In the genomic region with DNA sequence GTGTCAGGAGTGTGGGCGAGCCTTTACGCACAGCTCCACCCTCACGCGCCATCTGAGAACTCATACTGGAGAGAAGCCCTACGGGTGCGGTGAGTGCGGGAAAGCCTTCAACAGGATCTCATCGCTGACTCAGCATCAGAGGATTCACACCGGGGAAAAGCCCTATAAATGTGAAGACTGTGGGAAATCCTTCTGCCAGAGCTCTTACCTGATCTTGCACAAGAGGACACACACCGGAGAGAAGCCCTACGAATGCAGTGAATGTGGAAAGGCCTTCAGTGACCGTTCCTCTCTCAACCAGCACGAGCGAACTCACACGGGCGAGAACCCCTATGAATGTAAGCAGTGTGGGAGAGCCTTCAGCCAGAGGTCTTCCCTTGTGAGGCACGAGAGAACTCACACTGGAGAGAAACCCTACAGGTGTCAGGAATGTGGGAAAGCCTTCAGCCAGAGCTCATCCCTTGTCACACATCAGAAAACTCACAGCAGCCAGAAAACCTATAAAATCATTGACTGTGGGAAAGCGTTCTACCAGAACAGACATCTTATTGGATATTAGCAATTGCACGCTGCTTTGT, we compare ENCODE assay signal across 2 cellular contexts.
TF ChIP-seq lines count a peak whose summit lies in the region.

No MANE protein-coding gene starts in this region.

TF ChIP-seq in Ishikawa, 13 proteins besides CTCF, POLR2A, EP300 and RAD21 (continued from another document):
- TF ChIP-seq CREB1 (IDR thresholded peaks at IDR 0.05; ENCODE audit: low read depth) (no peak), ZBTB7A (IDR thresholded peaks at IDR 0.05; ENCODE audit: low read depth) (no peak), CEBPB (IDR thresholded peaks at IDR 0.05) (no peak)
- TF ChIP-seq, protein P1, sequence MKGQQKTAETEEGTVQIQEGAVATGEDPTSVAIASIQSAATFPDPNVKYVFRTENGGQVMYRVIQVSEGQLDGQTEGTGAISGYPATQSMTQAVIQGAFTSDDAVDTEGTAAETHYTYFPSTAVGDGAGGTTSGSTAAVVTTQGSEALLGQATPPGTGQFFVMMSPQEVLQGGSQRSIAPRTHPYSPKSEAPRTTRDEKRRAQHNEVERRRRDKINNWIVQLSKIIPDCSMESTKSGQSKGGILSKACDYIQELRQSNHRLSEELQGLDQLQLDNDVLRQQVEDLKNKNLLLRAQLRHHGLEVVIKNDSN (IDR thresholded peaks at IDR 0.05), result 0 out of 2 replicates have a peak, but pooled peaks have one; percentile 16
- TF ChIP-seq, protein P2, sequence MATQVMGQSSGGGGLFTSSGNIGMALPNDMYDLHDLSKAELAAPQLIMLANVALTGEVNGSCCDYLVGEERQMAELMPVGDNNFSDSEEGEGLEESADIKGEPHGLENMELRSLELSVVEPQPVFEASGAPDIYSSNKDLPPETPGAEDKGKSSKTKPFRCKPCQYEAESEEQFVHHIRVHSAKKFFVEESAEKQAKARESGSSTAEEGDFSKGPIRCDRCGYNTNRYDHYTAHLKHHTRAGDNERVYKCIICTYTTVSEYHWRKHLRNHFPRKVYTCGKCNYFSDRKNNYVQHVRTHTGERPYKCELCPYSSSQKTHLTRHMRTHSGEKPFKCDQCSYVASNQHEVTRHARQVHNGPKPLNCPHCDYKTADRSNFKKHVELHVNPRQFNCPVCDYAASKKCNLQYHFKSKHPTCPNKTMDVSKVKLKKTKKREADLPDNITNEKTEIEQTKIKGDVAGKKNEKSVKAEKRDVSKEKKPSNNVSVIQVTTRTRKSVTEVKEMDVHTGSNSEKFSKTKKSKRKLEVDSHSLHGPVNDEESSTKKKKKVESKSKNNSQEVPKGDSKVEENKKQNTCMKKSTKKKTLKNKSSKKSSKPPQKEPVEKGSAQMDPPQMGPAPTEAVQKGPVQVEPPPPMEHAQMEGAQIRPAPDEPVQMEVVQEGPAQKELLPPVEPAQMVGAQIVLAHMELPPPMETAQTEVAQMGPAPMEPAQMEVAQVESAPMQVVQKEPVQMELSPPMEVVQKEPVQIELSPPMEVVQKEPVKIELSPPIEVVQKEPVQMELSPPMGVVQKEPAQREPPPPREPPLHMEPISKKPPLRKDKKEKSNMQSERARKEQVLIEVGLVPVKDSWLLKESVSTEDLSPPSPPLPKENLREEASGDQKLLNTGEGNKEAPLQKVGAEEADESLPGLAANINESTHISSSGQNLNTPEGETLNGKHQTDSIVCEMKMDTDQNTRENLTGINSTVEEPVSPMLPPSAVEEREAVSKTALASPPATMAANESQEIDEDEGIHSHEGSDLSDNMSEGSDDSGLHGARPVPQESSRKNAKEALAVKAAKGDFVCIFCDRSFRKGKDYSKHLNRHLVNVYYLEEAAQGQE (IDR thresholded peaks at IDR 0.05; ENCODE audit: low read depth), result no peak

TF ChIP-seq in SK-N-SH, 30 proteins besides CTCF, POLR2A, EP300 and RAD21 (continued from another document):
- TF ChIP-seq, protein P2 (IDR thresholded peaks at IDR 0.05; ENCODE audit: low read depth, low read length), result no peak
- TF ChIP-seq ELF1 (IDR thresholded peaks at IDR 0.05) (no peak), POLR2AphosphoS5 (IDR thresholded peaks at IDR 0.05; ENCODE audit: low read depth, low read length) (no peak), EZH2phosphoT487 (IDR thresholded peaks at IDR 0.05; ENCODE audit: borderline replicate concordance, low read depth) (no peak), RCOR1 (IDR thresholded peaks at IDR 0.05; ENCODE audit: low read length) (no peak), FOXJ3 (CRISPR knock-in tag; IDR thresholded peaks at IDR 0.05) (no peak), RFX5 (IDR thresholded peaks at IDR 0.05; ENCODE audit: low read length) (no peak), GABPA (IDR thresholded peaks at IDR 0.05; ENCODE audit: low read depth) (no peak), FOSL2 (IDR thresholded peaks at IDR 0.05; ENCODE audit: borderline replicate concordance, low read depth) (no peak), NRF1 (IDR thresholded peaks at IDR 0.05; ENCODE audit: low read depth, low read length) (no peak), GATA2 (CRISPR knock-in tag; IDR thresholded peaks at IDR 0.05) (no peak), JUND (IDR thresholded peaks at IDR 0.05) (no peak), NFIC (IDR thresholded peaks at IDR 0.05; ENCODE audit: borderline replicate concordance) (no peak), FOXM1 (IDR thresholded peaks at IDR 0.05; ENCODE audit: low read depth) (no peak), SIN3A (IDR thresholded peaks at IDR 0.05; ENCODE audit: borderline replicate concordance, low read depth, low read length) (no peak), MEF2A (IDR thresholded peaks at IDR 0.05; ENCODE audit: borderline replicate concordance, low read depth) (no peak), CHD2 (IDR thresholded peaks at IDR 0.05; ENCODE audit: low read length, partially characterized antibody) (no peak)
- TF ChIP-seq, protein P1 (IDR thresholded peaks at IDR 0.05; ENCODE audit: borderline replicate concordance, low read depth), result no peak
- TF ChIP-seq, protein P3, sequence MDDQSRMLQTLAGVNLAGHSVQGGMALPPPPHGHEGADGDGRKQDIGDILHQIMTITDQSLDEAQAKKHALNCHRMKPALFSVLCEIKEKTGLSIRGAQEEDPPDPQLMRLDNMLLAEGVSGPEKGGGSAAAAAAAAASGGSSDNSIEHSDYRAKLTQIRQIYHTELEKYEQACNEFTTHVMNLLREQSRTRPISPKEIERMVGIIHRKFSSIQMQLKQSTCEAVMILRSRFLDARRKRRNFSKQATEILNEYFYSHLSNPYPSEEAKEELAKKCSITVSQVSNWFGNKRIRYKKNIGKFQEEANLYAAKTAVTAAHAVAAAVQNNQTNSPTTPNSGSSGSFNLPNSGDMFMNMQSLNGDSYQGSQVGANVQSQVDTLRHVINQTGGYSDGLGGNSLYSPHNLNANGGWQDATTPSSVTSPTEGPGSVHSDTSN (IDR thresholded peaks at IDR 0.05), result no peak
TF ChIP-seq in SK-N-SH: peak in this region for 0.
